In genomic region chr11:118618115-118618990, GRCh38 we compare ENCODE assay signal across 8 cellular contexts. TPM values are rescaled to one million over a fixed set of nuclear protein-coding genes. Genes with fewer than 3 reads are reported as not detected.
DNase-seq lines count a peak whose midpoint lies in the region; ATAC-seq and TF ChIP-seq lines count a peak whose summit lies in the region.

No MANE protein-coding gene starts in this region.

- peak overlapping the region; percentile 2 for H3K4me3 Mint-ChIP-seq in Caco-2 (ENCODE audit: unreplicated experiment)

- TF ChIP-seq CTCF in Caco-2 (IDR thresholded peaks at IDR 0.05; ENCODE audit: insufficient read depth in 1 of 2, low read depth in 1 of 2, low read length in 1 of 2, severe bottlenecking in 1 of 2, unreplicated experiment in 1 of 2) (no peak), WI38 (IDR thresholded peaks at IDR 0.05; ENCODE audit: low read depth, low read length) (no peak)

- H3K27me3 Mint-ChIP-seq in Caco-2 (ENCODE audit: insufficient read depth, unreplicated experiment): no peaks in the 10 kb centered on the region

- H3K9me3 ChIP-seq in Caco-2: no peaks in the 10 kb centered on the region

- no TSS peak for BruUV-seq in Caco-2 (replicated peaks; lab: Mats Ljungman, UMichigan)

- H3K36me3 Mint-ChIP-seq in Caco-2 (ENCODE audit: insufficient read depth, unreplicated experiment): peaks cover 11% of the 10 kb centered on the region

- intact Hi-C loops in Caco-2 (cut with micrococcal nuclease; ENCODE audit: unreplicated experiment) (no loop called here), Right ventricle myocardium inferior (cut with DNase I) (no loop called here), posterior vena cava (cut with DNase I) (no loop called here)

- no peaks in the 10 kb centered on the region for H3K36me3 ChIP-seq in Caco-2 (ENCODE audit: control insufficient read depth, insufficient read depth, low read length)

- peaks cover 75% of the 10 kb centered on the region for H3K4me1 ChIP-seq in Caco-2

- DNase-seq in Caco-2 (no peak), Right ventricle myocardium inferior (ENCODE audit: missing footprints) (peak; percentile 87), posterior vena cava (ENCODE audit: low spot score) (peak; percentile 95), SKM-1 treated with dmso at 0.1 percent for 144 hours (lab: John Stamatoyannopoulos, UW; ENCODE audit: unreplicated experiment) (no peak)

- H3K4me3 ChIP-seq in Caco-2 (ENCODE audit: low read depth, low read length): no peak overlapping the region
- H3K4me3 ChIP-seq in WI38 (ENCODE audit: low read depth, low read length): peak overlapping the region; percentile 34

- no peaks in the 10 kb centered on the region for H3K27me3 ChIP-seq in Caco-2 (replicated peaks; ENCODE audit: control insufficient read depth, insufficient read depth, low read length)

- peak overlapping the region; percentile 33 for H3K27ac Mint-ChIP-seq in Caco-2 (ENCODE audit: unreplicated experiment)

- POLR2A ChIA-PET in Caco-2 (lab: Charles Lee): interaction anchor here (0.6 to 0.8 kb wide), 2 partner anchors 14 to 254 kb away, joined by 3 to 6 read pairs; no protein-coding TSS in a partner anchor

- no peaks in the 10 kb centered on the region for H3K9me3 Mint-ChIP-seq in Caco-2 (ENCODE audit: unreplicated experiment)

- peaks cover 52% of the 10 kb centered on the region for H3K4me1 Mint-ChIP-seq in Caco-2 (ENCODE audit: low read depth, unreplicated experiment)

- CTCF ChIA-PET in Caco-2 (lab: Charles Lee): interaction anchor here (0.6 to 1.1 kb wide), 3 partner anchors 10 to 312 kb away, joined by 3 to 4 read pairs (median 3); no protein-coding TSS in a partner anchor

- ATAC-seq in Right ventricle myocardium inferior: peak; percentile 20
- no peak for ATAC-seq in GM18498 (IDR thresholded peaks at IDR 0.05; ENCODE audit: unreplicated experiment)
- ATAC-seq in GM18517 (IDR thresholded peaks at IDR 0.05; ENCODE audit: unreplicated experiment): no peak
- no peak for ATAC-seq in HG02610 (IDR thresholded peaks at IDR 0.05; ENCODE audit: unreplicated experiment)

RNA-seq across cellular contexts. Expression of gene PHLDB1, which starts 10.9 kb away (rescaled TPM):
- 72.1 and 73.6 TPM in 2 replicates for total RNA-seq in Caco-2 (2022)
- 115 TPM for total RNA-seq in Right ventricle myocardium inferior
- total RNA-seq in posterior vena cava: 100 to 1,000 TPM; 155 to 201 TPM

RNA-seq across cellular contexts. Expression of gene ARCN1, which starts 46.1 kb away (rescaled TPM):
- total RNA-seq in Caco-2 (2022): 313 and 330 TPM in 2 replicates
- total RNA-seq in Right ventricle myocardium inferior: 93.4 TPM
- total RNA-seq in posterior vena cava: 100 to 1,000 TPM; 148 to 176 TPM

RNA-seq across cellular contexts. Expression of gene IFT46, which starts 52.6 kb away (rescaled TPM):
- 26.8 and 30.6 TPM in 2 replicates for total RNA-seq in Caco-2 (2022)
- 24.9 TPM for total RNA-seq in Right ventricle myocardium inferior
- 10 to 100 TPM; 15.9 TPM for total RNA-seq in posterior vena cava

Comparison
In these comparisons a context has a peak if more than half of its experiments do, and no peak if none do; other contexts are left out.
1. DNase-seq: peak in Right ventricle myocardium inferior (single experiment) and posterior vena cava (single experiment); none in Caco-2 (0 of 2) and SKM-1 treated with dmso at 0.1 percent for 144 hours (single experiment).